Comparison of ENCODE assay signal across 20 cellular contexts in the genomic region with DNA sequence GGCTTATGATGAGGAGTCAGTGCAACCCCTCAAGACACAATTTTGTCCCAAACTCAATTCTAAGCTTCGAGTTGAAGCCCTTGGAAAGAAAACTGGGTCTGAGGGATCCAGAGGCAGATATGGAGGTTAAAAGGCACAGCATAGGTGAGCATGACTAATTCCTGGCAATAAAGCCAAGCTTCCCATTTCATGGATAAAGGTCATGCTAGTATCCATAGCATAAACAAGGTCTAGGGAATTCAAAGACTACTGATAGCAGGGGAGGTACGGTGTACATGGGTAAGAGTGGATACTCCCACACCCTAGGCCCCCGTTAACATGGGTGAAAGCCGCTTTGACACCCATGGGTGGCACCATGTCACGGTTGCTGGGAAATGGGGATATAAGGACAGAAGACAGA.
"Had no signal": no experiment of that assay in that cellular context is flagged by ENCODE, and none has a peak within 500 bp of the region (broad histone marks: within the 10 kb centered on the region; RNA-seq: fewer than 3 reads in every experiment).

No MANE protein-coding gene starts in this region.

- DNase-seq: colonic mucosa; dermis blood vessel endothelial cell; foreskin melanocyte; heart left ventricle; hippocampal formation; kidney glomerular epithelial cell; natural killer cell; posterior cingulate gyrus; sigmoid colon; stimulated activated CD4-positive, alpha-beta T cell treated with anti-CD3 and anti-CD28 coated beads, Interleukin-2, amount 100 ng/mL, for 24 hours; stimulated activated CD4-positive, alpha-beta T cell treated with anti-CD3 and anti-CD28 coated beads, Interleukin-4, amount 100 ng/mL, for 4 hours; stimulated activated naive CD4-positive, alpha-beta T cell; stomach; thyroid gland had no signal

- H3K27me3 Mint-ChIP-seq: type B pancreatic cell had no signal

- H3K27me3 ChIP-seq: colonic mucosa, heart left ventricle, sigmoid colon, stomach, suprapubic skin, thyroid gland had no signal

- ATAC-seq: heart left ventricle, natural killer cell had no signal

- H3K4me1 Mint-ChIP-seq: mesothelial cell of epicardium, natural killer cell, neural crest cell had no signal

- H3K27ac Mint-ChIP-seq: mesothelial cell of epicardium, natural killer cell, type B pancreatic cell had no signal

- H3K9me3 ChIP-seq: colonic mucosa, thyroid gland had no signal

- H3K4me3 ChIP-seq: colonic mucosa, heart left ventricle, sigmoid colon, skin epidermis, stomach, suprapubic skin, thyroid gland had no signal

- H3K27ac ChIP-seq: colonic mucosa, heart left ventricle, sigmoid colon, skin epidermis, stomach, suprapubic skin, thyroid gland had no signal

- FAIRE-seq: urothelium cell line had no signal

- H3K4me3 Mint-ChIP-seq: mesothelial cell of epicardium, natural killer cell, neural crest cell, type B pancreatic cell had no signal

- H3K4me1 ChIP-seq: colonic mucosa, heart left ventricle, sigmoid colon, stomach, suprapubic skin, thyroid gland had no signal
